Comparison of ENCODE assay signal across 8 cellular contexts in the genomic region with DNA sequence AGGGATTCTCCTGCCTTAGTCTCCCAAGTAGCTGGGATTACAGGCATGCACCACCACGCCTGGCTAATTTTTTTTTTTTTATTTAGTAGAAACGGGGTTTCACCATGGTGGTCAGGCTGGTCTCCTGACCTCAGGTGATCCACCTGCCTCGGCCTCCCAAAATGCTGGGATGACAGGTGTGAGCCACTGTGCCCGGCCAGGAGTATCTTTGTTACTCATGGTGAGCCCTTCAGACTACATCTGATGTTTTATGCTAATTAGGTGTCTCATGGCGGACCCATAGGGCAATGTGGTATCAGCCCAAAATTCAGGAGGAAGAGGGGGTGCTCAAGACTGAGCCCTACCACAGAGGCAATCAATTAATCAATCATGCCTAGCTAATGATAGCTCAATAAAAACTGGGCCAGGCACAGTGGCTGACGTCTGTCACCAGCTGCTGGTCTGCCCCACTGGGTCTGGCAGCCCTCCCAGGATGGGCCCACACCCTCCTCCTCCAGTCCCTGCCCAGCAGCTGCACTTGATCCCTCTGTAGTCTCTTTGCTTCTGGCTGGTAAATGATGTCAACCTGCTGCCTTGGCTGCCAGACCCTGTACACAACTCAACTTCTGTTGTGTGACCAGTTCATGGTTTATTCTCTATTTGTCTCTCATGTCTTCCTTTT. TPM values are rescaled to one million over a fixed set of nuclear protein-coding genes. Genes with fewer than 3 reads are reported as not detected.
DNase-seq lines count a peak whose midpoint lies in the region; FAIRE-seq lines count a peak whose summit lies in the region.
"Not testable (repeated sequence)": the region's sequence is repeated elsewhere in the genome, so short reads cannot be mapped to it uniquely, and the experiment has no call there.

No MANE protein-coding gene starts in this region.

- H3K9me3 ChIP-seq in MG63; small intestine (ENCODE audit: control insufficient read depth, low read depth): not testable (repeated sequence)

- DNase-seq in C1 segment of cervical spinal cord (lab: John Stamatoyannopoulos, UW) (peak in 8 of 14 donors; percentile 0 to 76 (median 20)), MG63 (peak; percentile 6), NCI-H69 (lab: John Stamatoyannopoulos, UW) (peak; percentile 52), amygdala (lab: John Stamatoyannopoulos, UW) (peak in 44 of 56 donors; percentile 0 to 82 (median 33)), head of caudate nucleus (peak; percentile 7 to 87 (median 69)), inferior parietal cortex (ENCODE audit: extremely low spot score) (peak; percentile 9), nucleus accumbens (lab: John Stamatoyannopoulos, UW) (peak in 47 of 56 donors; percentile 0 to 75 (median 38)), small intestine (peak; percentile 33)

- H3K4me1 ChIP-seq in small intestine (ENCODE audit: control insufficient read depth in 2 of 2, insufficient read depth in 1 of 2, low read depth in 1 of 2, low read length in 1 of 2) = not testable (repeated sequence)

- not testable (repeated sequence) for H3K27me3 ChIP-seq in MG63; small intestine (ENCODE audit: control insufficient read depth in 2 of 2, insufficient read depth in 2 of 2, low read length in 2 of 2)

- intact Hi-C loops in head of caudate nucleus (cut with DNase I) = not testable (repeated sequence)

- FAIRE-seq in small intestine (lab: Jason Lieb, UNC) = not testable (repeated sequence)

- H3K27ac ChIP-seq in small intestine (ENCODE audit: low read depth in 1 of 2, low read length in 1 of 2) = not testable (repeated sequence)

- H3K4me3 ChIP-seq in MG63; small intestine (ENCODE audit: low read depth in 1 of 2, low read length in 2 of 2): not testable (repeated sequence)

- WGBS in small intestine, 3 donors = 37 to 67% (median 41%) methylated on average over 5 to 6 of the region's 6 CpGs

- not testable (repeated sequence) for H3K36me3 ChIP-seq in MG63; small intestine (ENCODE audit: control insufficient read depth in 2 of 2, insufficient read depth in 2 of 2, low read length in 2 of 2)

RNA-seq across cellular contexts. Expression of a gene that starts 37.8 kb away (rescaled TPM):
- total RNA-seq in MG63 (2014; rRNA removed; shearing (Covaris generic); ENCODE audit: low replicate concordance) = 0.52 and 3.6 TPM in 2 replicates
- 1 to 10 TPM; 1.1 to 2.5 (median 1.6) TPM for polyA plus RNA-seq in small intestine

Comparison
In these comparisons a context has a peak if more than half of its experiments do, and no peak if none do; other contexts are left out.
1. DNase-seq: peak in every context shown above with its lines; median percentile 69 in head of caudate nucleus; 52 in NCI-H69; 38 in nucleus accumbens; 33 in amygdala; 33 in small intestine; 20 in C1 segment of cervical spinal cord; 9 in inferior parietal cortex; 6 in MG63.